ENCODE assay signal across 15 cellular contexts in genomic region chr18:48826271-48826670, GRCh38.
A peak's percentile ranks its signal among the peaks of the same experiment; 100 is the strongest.
DNase-seq lines count a peak whose midpoint lies in the region; TF ChIP-seq lines count a peak whose summit lies in the region.
"Had no signal": no experiment of that assay in that cellular context is flagged by ENCODE, and none has a peak within 500 bp of the region (broad histone marks: within the 10 kb centered on the region; RNA-seq: fewer than 3 reads in every experiment).

No MANE protein-coding gene starts in this region.

- peaks cover 50% of the 10 kb centered on the region for H3K36me3 Mint-ChIP-seq in activated CD4-positive, alpha-beta memory T cell treated with anti-CD3 and anti-CD28 coated beads, Interleukin-2, amount 10 ng/mL, durations not matched to agents 7 days and 5 days (ENCODE audit: low read depth)
- no peaks in the 10 kb centered on the region for H3K36me3 Mint-ChIP-seq in activated CD4-positive, alpha-beta memory T cell treated with anti-CD3 and anti-CD28 coated beads for 36 hours
- H3K36me3 Mint-ChIP-seq in chondrocyte (ENCODE audit: low read depth), result peaks cover 30% of the 10 kb centered on the region

- H3K4me1 ChIP-seq in mesodermal cell (ENCODE audit: control insufficient read depth, insufficient read depth, low read length, poor library complexity, severe bottlenecking) (peaks cover 56% of the 10 kb centered on the region), thyroid gland (peaks cover 63 to 67% of the 10 kb centered on the region in 2 donors)

- H3K27ac Mint-ChIP-seq in activated CD4-positive, alpha-beta memory T cell treated with anti-CD3 and anti-CD28 coated beads, Interleukin-2, amount 10 ng/mL, durations not matched to agents 7 days and 5 days, result no peak overlapping the region
- H3K27ac Mint-ChIP-seq in activated CD4-positive, alpha-beta memory T cell treated with anti-CD3 and anti-CD28 coated beads for 36 hours, result no peak overlapping the region
- peak overlapping the region; percentile 98 for H3K27ac Mint-ChIP-seq in chondrocyte (ENCODE audit: unreplicated experiment)

- POLR2A ChIA-PET in activated CD4-positive, alpha-beta memory T cell treated with anti-CD3 and anti-CD28 coated beads, Interleukin-2, amount 10 ng/mL, durations not matched to agents 7 days and 5 days (lab: Charles Lee), result interaction anchor here (1.0 to 2.3 kb wide), 3 partner anchors 8 to 30 kb away, joined by 4 to 13 read pairs (median 6); no protein-coding TSS in a partner anchor
- POLR2A ChIA-PET in activated CD4-positive, alpha-beta memory T cell treated with anti-CD3 and anti-CD28 coated beads for 36 hours (lab: Charles Lee), result no interaction called here

- CTCF ChIA-PET in activated CD4-positive, alpha-beta memory T cell treated with anti-CD3 and anti-CD28 coated beads, Interleukin-2, amount 10 ng/mL, durations not matched to agents 7 days and 5 days (lab: Charles Lee), result no interaction called here
- CTCF ChIA-PET in activated CD4-positive, alpha-beta memory T cell treated with anti-CD3 and anti-CD28 coated beads for 36 hours (lab: Charles Lee), result no interaction called here

- H3K4me3 Mint-ChIP-seq in activated CD4-positive, alpha-beta memory T cell treated with anti-CD3 and anti-CD28 coated beads, Interleukin-2, amount 10 ng/mL, durations not matched to agents 7 days and 5 days, result no peak overlapping the region
- no peak overlapping the region for H3K4me3 Mint-ChIP-seq in activated CD4-positive, alpha-beta memory T cell treated with anti-CD3 and anti-CD28 coated beads for 36 hours
- no peak overlapping the region for H3K4me3 Mint-ChIP-seq in chondrocyte (ENCODE audit: unreplicated experiment)

- H3K27me3 Mint-ChIP-seq in activated CD4-positive, alpha-beta memory T cell treated with anti-CD3 and anti-CD28 coated beads, Interleukin-2, amount 10 ng/mL, durations not matched to agents 7 days and 5 days, result no peaks in the 10 kb centered on the region
- H3K27me3 Mint-ChIP-seq in activated CD4-positive, alpha-beta memory T cell treated with anti-CD3 and anti-CD28 coated beads for 36 hours, result no peaks in the 10 kb centered on the region
- H3K27me3 Mint-ChIP-seq in chondrocyte (ENCODE audit: low read depth), result no peaks in the 10 kb centered on the region

- peaks cover 33% of the 10 kb centered on the region for H3K4me1 Mint-ChIP-seq in activated CD4-positive, alpha-beta memory T cell treated with anti-CD3 and anti-CD28 coated beads, Interleukin-2, amount 10 ng/mL, durations not matched to agents 7 days and 5 days
- H3K4me1 Mint-ChIP-seq in activated CD4-positive, alpha-beta memory T cell treated with anti-CD3 and anti-CD28 coated beads for 36 hours (ENCODE audit: low read depth), result peaks cover 19% of the 10 kb centered on the region
- H3K4me1 Mint-ChIP-seq in chondrocyte (ENCODE audit: low read depth), result peaks cover 77% of the 10 kb centered on the region

- peak; percentile 11 for DNase-seq in activated CD4-positive, alpha-beta memory T cell treated with anti-CD3 and anti-CD28 coated beads, Interleukin-2, amount 10 ng/mL, durations not matched to agents 7 days and 5 days
- DNase-seq in activated CD4-positive, alpha-beta memory T cell treated with anti-CD3 and anti-CD28 coated beads for 36 hours, result no peak
- DNase-seq in chondrocyte (ENCODE audit: low spot score) (peak; percentile 26), thyroid gland (no peak), caudate nucleus (lab: John Stamatoyannopoulos, UW) (no peak)
- DNase-seq in stimulated activated CD4-positive, alpha-beta T cell treated with anti-CD3 and anti-CD28 coated beads, Interleukin-4, amount 100 ng/mL, for 1 hour, result no peak
- no peak for DNase-seq in effector CD8-positive, alpha-beta T cell (lab: John Stamatoyannopoulos, UW)
- DNase-seq: activated CD4-positive, alpha-beta T cell treated with anti-CD3 and anti-CD28 coated beads for 48 hours; activated naive CD4-positive, alpha-beta T cell treated with anti-CD3 and anti-CD28 coated beads, Interleukin-2, amount 50 U/mL, for 16 hours; dermis blood vessel endothelial cell; NCI-H1105; NCI-H510A; substantia nigra; T-helper 1 cell had no signal

- no peak for TF ChIP-seq POLR2A in thyroid gland (IDR thresholded peaks at IDR 0.05)

- peaks cover 6% of the 10 kb centered on the region for H3K9me3 Mint-ChIP-seq in activated CD4-positive, alpha-beta memory T cell treated with anti-CD3 and anti-CD28 coated beads, Interleukin-2, amount 10 ng/mL, durations not matched to agents 7 days and 5 days
- no peaks in the 10 kb centered on the region for H3K9me3 Mint-ChIP-seq in activated CD4-positive, alpha-beta memory T cell treated with anti-CD3 and anti-CD28 coated beads for 36 hours
- peaks cover 9% of the 10 kb centered on the region for H3K9me3 Mint-ChIP-seq in chondrocyte (ENCODE audit: low read depth)

- H3K27me3 ChIP-seq in thyroid gland, result no peaks in the 10 kb centered on the region

- TF ChIP-seq CTCF in chondrocyte (IDR thresholded peaks at IDR 0.05) (no peak), thyroid gland (IDR thresholded peaks at IDR 0.05) (no peak)

- H3K9me3 ChIP-seq in mesodermal cell (ENCODE audit: control insufficient read depth, low read length) (peaks cover 12% of the 10 kb centered on the region), thyroid gland (no peaks in the 10 kb centered on the region)

- WGBS in mesodermal cell (ENCODE audit: insufficient coverage in 2 of 2), 2 experiments, result 89 to 97% methylated on average over 5 to 6 of the region's 7 CpGs
- WGBS in thyroid gland, 2 donors, result 59 to 60% methylated on average over 7 of the region's 7 CpGs

- H3K4me3 ChIP-seq in mesodermal cell (ENCODE audit: extremely low read depth, insufficient read depth, low read length, poor library complexity, severe bottlenecking) (no peak overlapping the region), thyroid gland (replicated peaks in 1 of 3) (no peak overlapping the region)

- intact Hi-C loops in activated CD4-positive, alpha-beta memory T cell treated with anti-CD3 and anti-CD28 coated beads for 36 hours (cut with micrococcal nuclease), result no loop called here
- intact Hi-C loops in thyroid gland (cut with DNase I), result no loop called here

- H3K36me3 ChIP-seq in mesodermal cell (ENCODE audit: control insufficient read depth, insufficient read depth, low read length), result peaks cover 16% of the 10 kb centered on the region
- no peaks in the 10 kb centered on the region for H3K36me3 ChIP-seq in thyroid gland

- H3K27ac ChIP-seq in mesodermal cell (ENCODE audit: low read depth, low read length, severe bottlenecking) (peak overlapping the region; percentile 98), thyroid gland (peak overlapping the region; percentile 87 to 92 (median 87)), caudate nucleus (ENCODE audit: low read depth, low read length) (no peak overlapping the region)

Comparison
In these comparisons a context has a peak if more than half of its experiments do, and no peak if none do; other contexts are left out.
1. DNase-seq: peak in activated CD4-positive, alpha-beta memory T cell treated with anti-CD3 and anti-CD28 coated beads, Interleukin-2, amount 10 ng/mL, durations not matched to agents 7 days and 5 days (single experiment) and chondrocyte (single experiment); none in activated CD4-positive, alpha-beta memory T cell treated with anti-CD3 and anti-CD28 coated beads for 36 hours (single experiment), thyroid gland (0 of 2), caudate nucleus (0 of 61), stimulated activated CD4-positive, alpha-beta T cell treated with anti-CD3 and anti-CD28 coated beads, Interleukin-4, amount 100 ng/mL, for 1 hour (single experiment) and effector CD8-positive, alpha-beta T cell (single experiment).